2 cellular contexts compared by ENCODE assay signal in genomic region chr11:27816200-27816599, GRCh38.
TF ChIP-seq lines count a peak whose summit lies in the region.

No MANE protein-coding gene starts in this region.

TF ChIP-seq in HepG2, 621 proteins besides CTCF, POLR2A, EP300 and RAD21:
- TF ChIP-seq MAFF (IDR thresholded peaks at IDR 0.05; ENCODE audit: low read depth, low read length), result peak; percentile 74
- TF ChIP-seq THYN1 (CRISPR knock-in tag; IDR thresholded peaks at IDR 0.05; ENCODE audit: borderline replicate concordance, low read depth), result no peak
- peak; percentile 61 to 82 for TF ChIP-seq MAFK (conservative IDR thresholded peaks at IDR 0.05 in 1 of 2, IDR thresholded peaks at IDR 0.05 in 1 of 2; ENCODE audit: low read length in 2 of 2)
- TF ChIP-seq SAP130 (CRISPR knock-in tag; IDR thresholded peaks at IDR 0.05; ENCODE audit: low read depth), result no peak

TF ChIP-seq in K562, 482 proteins besides CTCF, POLR2A, EP300 and RAD21:
- no peak for TF ChIP-seq ZNF766 (CRISPR knock-in tag; conservative IDR thresholded peaks at IDR 0.05)
- peak; percentile 48; the same call in 1 of the 2 replicates for TF ChIP-seq ZNF316 (IDR thresholded peaks at IDR 0.05)
- no peak for TF ChIP-seq NFXL1 (CRISPR knock-in tag; IDR thresholded peaks at IDR 0.05)
